Comparison of ENCODE assay signal across 15 cellular contexts in genomic region chr15:28994142-28994829, GRCh38.
DNase-seq lines count a peak whose midpoint lies in the region; ATAC-seq, FAIRE-seq and TF ChIP-seq lines count a peak whose summit lies in the region.
"Had no signal": no experiment of that assay in that cellular context is flagged by ENCODE, and none has a peak within 500 bp of the region (broad histone marks: within the 10 kb centered on the region; RNA-seq: fewer than 3 reads in every experiment).

No MANE protein-coding gene starts in this region.

- TF ChIP-seq CTCF in neural crest cell (conservative IDR thresholded peaks at IDR 0.05) (no peak), WERI-Rb-1 (IDR thresholded peaks at IDR 0.05; ENCODE audit: low read depth, low read length) (no peak)

- DNase-seq in activated naive CD4-positive, alpha-beta T cell treated with anti-CD3 and anti-CD28 coated beads, Interleukin-2, amount 50 U/mL, for 16 hours = peak; percentile 31
- DNase-seq in activated naive CD4-positive, alpha-beta T cell treated with anti-CD3 and anti-CD28 coated beads, Interleukin-2, amount 10 ng/mL, durations not matched to agents 7 days and 5 days = no peak
- DNase-seq in activated naive CD4-positive, alpha-beta T cell treated with anti-CD3 and anti-CD28 coated beads, Interleukin-2, amount 50 U/mL, for 72 hours (ENCODE audit: low spot score in 2 of 2) = peak; percentile 32 to 63
- DNase-seq in neural crest cell (ENCODE audit: low read depth, low spot score) = no peak
- DNase-seq in substantia nigra (lab: John Stamatoyannopoulos, UW) = peak in 3 of 49 donors; percentile 78 to 87 (median 83)
- no peak for DNase-seq in WERI-Rb-1
- no peak for DNase-seq in mesenteric fat pad (ENCODE audit: low spot score)
- DNase-seq in RCC 7860 (ENCODE audit: low spot score) = no peak
- DNase-seq: activated effector memory CD4-positive, alpha-beta T cell treated with Interleukin-2 at 50 U/mL for 16 hours; DMS53; Karpas-422; left cardiac atrium; NCI-H2171 had no signal

- no peaks in the 10 kb centered on the region for H3K9me3 ChIP-seq in WERI-Rb-1 (ENCODE audit: severe bottlenecking)
- H3K9me3 ChIP-seq: tibial nerve had no signal

- no peaks in the 10 kb centered on the region for H3K9me3 Mint-ChIP-seq in activated naive CD4-positive, alpha-beta T cell treated with anti-CD3 and anti-CD28 coated beads, Interleukin-2, amount 10 ng/mL, durations not matched to agents 7 days and 5 days
- H3K9me3 Mint-ChIP-seq in activated naive CD4-positive, alpha-beta T cell treated with anti-CD3 and anti-CD28 coated beads, Interleukin-2, amount 50 U/mL, for 72 hours = no peaks in the 10 kb centered on the region
- H3K9me3 Mint-ChIP-seq in neural crest cell = peaks cover 7% of the 10 kb centered on the region

- no peaks in the 10 kb centered on the region for H3K36me3 ChIP-seq in WERI-Rb-1
- H3K36me3 ChIP-seq: tibial nerve had no signal

- CTCF ChIA-PET in activated naive CD4-positive, alpha-beta T cell treated with anti-CD3 and anti-CD28 coated beads, Interleukin-2, amount 10 ng/mL, durations not matched to agents 7 days and 5 days (lab: Charles Lee) = no interaction called here

- H3K36me3 Mint-ChIP-seq in activated naive CD4-positive, alpha-beta T cell treated with anti-CD3 and anti-CD28 coated beads, Interleukin-2, amount 10 ng/mL, durations not matched to agents 7 days and 5 days = peaks cover 4% of the 10 kb centered on the region
- H3K36me3 Mint-ChIP-seq in activated naive CD4-positive, alpha-beta T cell treated with anti-CD3 and anti-CD28 coated beads, Interleukin-2, amount 50 U/mL, for 72 hours = no peaks in the 10 kb centered on the region
- H3K36me3 Mint-ChIP-seq in neural crest cell (ENCODE audit: low read depth) = peaks cover 8% of the 10 kb centered on the region

- peaks cover 11% of the 10 kb centered on the region for H3K4me1 Mint-ChIP-seq in activated naive CD4-positive, alpha-beta T cell treated with anti-CD3 and anti-CD28 coated beads, Interleukin-2, amount 10 ng/mL, durations not matched to agents 7 days and 5 days
- peaks cover 85% of the 10 kb centered on the region for H3K4me1 Mint-ChIP-seq in neural crest cell

- H3K27ac Mint-ChIP-seq in activated naive CD4-positive, alpha-beta T cell treated with anti-CD3 and anti-CD28 coated beads, Interleukin-2, amount 10 ng/mL, durations not matched to agents 7 days and 5 days = no peak overlapping the region
- peak overlapping the region; percentile 74 to 77 for H3K27ac Mint-ChIP-seq in activated naive CD4-positive, alpha-beta T cell treated with anti-CD3 and anti-CD28 coated beads, Interleukin-2, amount 50 U/mL, for 72 hours
- H3K27ac Mint-ChIP-seq in neural crest cell (ENCODE audit: unreplicated experiment) = peak overlapping the region; percentile 97

- H3K4me3 ChIP-seq in WERI-Rb-1 (ENCODE audit: low read depth, low read length) = no peak overlapping the region
- H3K4me3 ChIP-seq: GM12878, tibial nerve had no signal

- no peak for FAIRE-seq in RCC 7860 (lab: Jason Lieb, UNC)
- FAIRE-seq: GM12878 had no signal

- no peaks in the 10 kb centered on the region for H3K27me3 Mint-ChIP-seq in activated naive CD4-positive, alpha-beta T cell treated with anti-CD3 and anti-CD28 coated beads, Interleukin-2, amount 10 ng/mL, durations not matched to agents 7 days and 5 days
- H3K27me3 Mint-ChIP-seq in neural crest cell (ENCODE audit: low read depth) = no peaks in the 10 kb centered on the region

- H3K27ac ChIP-seq in substantia nigra (ENCODE audit: low read depth, low read length, poor library complexity, severe bottlenecking) (peak overlapping the region; percentile 98), WERI-Rb-1 (no peak overlapping the region)
- H3K27ac ChIP-seq: tibial nerve had no signal

- H3K27me3 ChIP-seq in WERI-Rb-1 (ENCODE audit: insufficient read depth, low read depth, severe bottlenecking) = no peaks in the 10 kb centered on the region
- H3K27me3 ChIP-seq: tibial nerve had no signal

- peak; percentile 86 to 92 for ATAC-seq in activated naive CD4-positive, alpha-beta T cell treated with anti-CD3 and anti-CD28 coated beads, Interleukin-2, amount 50 U/mL, for 72 hours
- ATAC-seq: GM12878 had no signal

- no peak overlapping the region for H3K4me3 Mint-ChIP-seq in activated naive CD4-positive, alpha-beta T cell treated with anti-CD3 and anti-CD28 coated beads, Interleukin-2, amount 10 ng/mL, durations not matched to agents 7 days and 5 days
- H3K4me3 Mint-ChIP-seq in neural crest cell = peak overlapping the region; percentile 81

Comparison
In these comparisons a context has a peak if more than half of its experiments do, and no peak if none do; other contexts are left out.
1. DNase-seq: peak in activated naive CD4-positive, alpha-beta T cell treated with anti-CD3 and anti-CD28 coated beads, Interleukin-2, amount 50 U/mL, for 16 hours (single experiment) and activated naive CD4-positive, alpha-beta T cell treated with anti-CD3 and anti-CD28 coated beads, Interleukin-2, amount 50 U/mL, for 72 hours (2 of 2); none in activated naive CD4-positive, alpha-beta T cell treated with anti-CD3 and anti-CD28 coated beads, Interleukin-2, amount 10 ng/mL, durations not matched to agents 7 days and 5 days (single experiment), neural crest cell (single experiment), WERI-Rb-1 (single experiment), mesenteric fat pad (single experiment) and RCC 7860 (single experiment).